ENCODE assay signal across 20 cellular contexts in genomic region chr7:82965088-82966036, GRCh38.
"Had no signal": no experiment of that assay in that cellular context is flagged by ENCODE, and none has a peak within 500 bp of the region (broad histone marks: within the 10 kb centered on the region; RNA-seq: fewer than 3 reads in every experiment).

No MANE protein-coding gene starts in this region.

- H3K27me3 ChIP-seq: body of pancreas, dorsolateral prefrontal cortex, foreskin keratinocyte, left lung, stomach had no signal

- H3K27ac ChIP-seq: body of pancreas, dorsolateral prefrontal cortex, epithelial cell of prostate, foreskin keratinocyte, left lung, stomach had no signal

- FAIRE-seq: keratinocyte had no signal

- H3K27ac Mint-ChIP-seq: activated CD4-positive, alpha-beta T cell treated with anti-CD3 and anti-CD28 coated beads, Interleukin-2, amount 10 ng/mL, durations not matched to agents 24 days and 14 days; activated CD8-positive, alpha-beta T cell treated with anti-CD3 and anti-CD28 coated beads for 36 hours; activated naive CD4-positive, alpha-beta T cell treated with anti-CD3 and anti-CD28 coated beads for 36 hours; activated T-cell treated with anti-CD3 and anti-CD28 coated beads, Interleukin-2, amount 50 U/mL, for 24 hours; activated T-helper 2 cell treated with anti-CD3 and anti-CD28 coated beads, Interferon-gamma antibody, Interleukin-2, Interleukin-4, amounts not matched to agents 10 μg/mL and 5 μg/mL and 100 μg/mL, durations not matched to agents 14 hours and 24 hours and 36 hours; stimulated activated effector memory CD8-positive, alpha-beta T cell treated with anti-CD3 and anti-CD28 coated beads, Interleukin-12 subunit alpha, Interleukin-12 subunit beta, amount 100 ng/mL, for 72 hours; type B pancreatic cell had no signal

- H3K4me1 Mint-ChIP-seq: activated CD4-positive, alpha-beta T cell treated with anti-CD3 and anti-CD28 coated beads, Interleukin-2, amount 10 ng/mL, durations not matched to agents 24 days and 14 days; stimulated activated effector memory CD8-positive, alpha-beta T cell treated with anti-CD3 and anti-CD28 coated beads, Interleukin-12 subunit alpha, Interleukin-12 subunit beta, amount 100 ng/mL, for 72 hours had no signal

- ATAC-seq: activated CD8-positive, alpha-beta T cell treated with anti-CD3 and anti-CD28 coated beads for 36 hours; body of pancreas; foreskin keratinocyte; sciatic nerve; stimulated activated effector memory CD8-positive, alpha-beta T cell treated with anti-CD3 and anti-CD28 coated beads, Interleukin-12 subunit alpha, Interleukin-12 subunit beta, amount 100 ng/mL, for 72 hours had no signal

- H3K9me3 Mint-ChIP-seq: activated CD4-positive, alpha-beta T cell treated with anti-CD3 and anti-CD28 coated beads, Interleukin-2, amount 10 ng/mL, durations not matched to agents 24 days and 14 days; activated naive CD4-positive, alpha-beta T cell treated with anti-CD3 and anti-CD28 coated beads for 36 hours; activated T-helper 2 cell treated with anti-CD3 and anti-CD28 coated beads, Interferon-gamma antibody, Interleukin-2, Interleukin-4, amounts not matched to agents 10 μg/mL and 5 μg/mL and 100 μg/mL, durations not matched to agents 14 hours and 24 hours and 36 hours had no signal

- H3K36me3 ChIP-seq: left lung, stomach had no signal

- H3K4me1 ChIP-seq: body of pancreas, foreskin keratinocyte, left lung, stomach had no signal

- H3K27me3 Mint-ChIP-seq: activated CD4-positive, alpha-beta T cell treated with anti-CD3 and anti-CD28 coated beads, Interleukin-2, amount 10 ng/mL, durations not matched to agents 24 days and 14 days; activated CD8-positive, alpha-beta T cell treated with anti-CD3 and anti-CD28 coated beads for 36 hours; activated T-cell treated with anti-CD3 and anti-CD28 coated beads, Interleukin-2, amount 50 U/mL, for 24 hours; type B pancreatic cell had no signal

- H3K9me3 ChIP-seq: body of pancreas, stomach had no signal

- H3K4me3 Mint-ChIP-seq: activated CD4-positive, alpha-beta T cell treated with anti-CD3 and anti-CD28 coated beads, Interleukin-2, amount 10 ng/mL, durations not matched to agents 24 days and 14 days; activated CD8-positive, alpha-beta T cell treated with anti-CD3 and anti-CD28 coated beads for 36 hours; activated naive CD4-positive, alpha-beta T cell treated with anti-CD3 and anti-CD28 coated beads for 36 hours; activated T-cell treated with anti-CD3 and anti-CD28 coated beads, Interleukin-2, amount 50 U/mL, for 24 hours; stimulated activated effector memory CD8-positive, alpha-beta T cell treated with anti-CD3 and anti-CD28 coated beads, Interleukin-12 subunit alpha, Interleukin-12 subunit beta, amount 100 ng/mL, for 72 hours; type B pancreatic cell had no signal

- DNase-seq: activated CD4-positive, alpha-beta T cell treated with anti-CD3 and anti-CD28 coated beads, Interleukin-2, amount 10 ng/mL, durations not matched to agents 24 days and 14 days; activated CD8-positive, alpha-beta T cell treated with anti-CD3 and anti-CD28 coated beads for 36 hours; activated naive CD4-positive, alpha-beta T cell treated with anti-CD3 and anti-CD28 coated beads for 36 hours; activated T-cell treated with anti-CD3 and anti-CD28 coated beads, Interleukin-2, amount 50 U/mL, for 24 hours; body of pancreas; dorsolateral prefrontal cortex; foreskin keratinocyte; hypothalamus; left lung; mammary epithelial cell; midbrain; stimulated activated CD4-positive, alpha-beta T cell treated with anti-CD3 and anti-CD28 coated beads, Interleukin-4, amount 100 ng/mL, for 24 hours; stomach; T1000 had no signal

- H3K36me3 Mint-ChIP-seq: stimulated activated effector memory CD8-positive, alpha-beta T cell treated with anti-CD3 and anti-CD28 coated beads, Interleukin-12 subunit alpha, Interleukin-12 subunit beta, amount 100 ng/mL, for 72 hours; type B pancreatic cell had no signal

- H3K4me3 ChIP-seq: body of pancreas, dorsolateral prefrontal cortex, left lung, stomach had no signal
